ENCODE assay signal across 1 cellular context in the genomic region with DNA sequence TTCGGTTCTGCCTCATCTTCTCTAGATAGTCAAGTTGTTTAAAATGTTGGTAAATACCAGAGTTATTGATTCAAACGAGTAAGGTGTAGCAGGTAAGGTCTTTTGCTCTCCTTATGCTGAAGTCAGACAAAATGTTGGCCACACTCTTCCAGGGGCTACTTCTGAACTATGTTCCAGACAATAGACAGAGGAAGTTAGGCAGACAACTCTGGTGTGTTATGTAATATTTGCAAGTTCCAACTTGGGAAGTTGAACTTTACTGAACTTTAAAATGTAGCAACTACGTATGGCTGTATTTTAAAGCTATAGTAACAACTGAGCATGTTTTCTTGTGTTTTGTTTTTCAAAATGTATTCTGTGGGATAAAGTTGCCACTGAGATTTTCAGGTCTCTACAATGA.
TF ChIP-seq lines count a peak whose summit lies in the region.

No MANE protein-coding gene starts in this region.

TF ChIP-seq in WTC11, 78 proteins besides CTCF, POLR2A, EP300 and RAD21 (continued from another document):
- TF ChIP-seq, protein P1, sequence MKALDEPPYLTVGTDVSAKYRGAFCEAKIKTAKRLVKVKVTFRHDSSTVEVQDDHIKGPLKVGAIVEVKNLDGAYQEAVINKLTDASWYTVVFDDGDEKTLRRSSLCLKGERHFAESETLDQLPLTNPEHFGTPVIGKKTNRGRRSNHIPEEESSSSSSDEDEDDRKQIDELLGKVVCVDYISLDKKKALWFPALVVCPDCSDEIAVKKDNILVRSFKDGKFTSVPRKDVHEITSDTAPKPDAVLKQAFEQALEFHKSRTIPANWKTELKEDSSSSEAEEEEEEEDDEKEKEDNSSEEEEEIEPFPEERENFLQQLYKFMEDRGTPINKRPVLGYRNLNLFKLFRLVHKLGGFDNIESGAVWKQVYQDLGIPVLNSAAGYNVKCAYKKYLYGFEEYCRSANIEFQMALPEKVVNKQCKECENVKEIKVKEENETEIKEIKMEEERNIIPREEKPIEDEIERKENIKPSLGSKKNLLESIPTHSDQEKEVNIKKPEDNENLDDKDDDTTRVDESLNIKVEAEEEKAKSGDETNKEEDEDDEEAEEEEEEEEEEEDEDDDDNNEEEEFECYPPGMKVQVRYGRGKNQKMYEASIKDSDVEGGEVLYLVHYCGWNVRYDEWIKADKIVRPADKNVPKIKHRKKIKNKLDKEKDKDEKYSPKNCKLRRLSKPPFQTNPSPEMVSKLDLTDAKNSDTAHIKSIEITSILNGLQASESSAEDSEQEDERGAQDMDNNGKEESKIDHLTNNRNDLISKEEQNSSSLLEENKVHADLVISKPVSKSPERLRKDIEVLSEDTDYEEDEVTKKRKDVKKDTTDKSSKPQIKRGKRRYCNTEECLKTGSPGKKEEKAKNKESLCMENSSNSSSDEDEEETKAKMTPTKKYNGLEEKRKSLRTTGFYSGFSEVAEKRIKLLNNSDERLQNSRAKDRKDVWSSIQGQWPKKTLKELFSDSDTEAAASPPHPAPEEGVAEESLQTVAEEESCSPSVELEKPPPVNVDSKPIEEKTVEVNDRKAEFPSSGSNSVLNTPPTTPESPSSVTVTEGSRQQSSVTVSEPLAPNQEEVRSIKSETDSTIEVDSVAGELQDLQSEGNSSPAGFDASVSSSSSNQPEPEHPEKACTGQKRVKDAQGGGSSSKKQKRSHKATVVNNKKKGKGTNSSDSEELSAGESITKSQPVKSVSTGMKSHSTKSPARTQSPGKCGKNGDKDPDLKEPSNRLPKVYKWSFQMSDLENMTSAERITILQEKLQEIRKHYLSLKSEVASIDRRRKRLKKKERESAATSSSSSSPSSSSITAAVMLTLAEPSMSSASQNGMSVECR (CRISPR knock-in tag; IDR thresholded peaks at IDR 0.05; ENCODE audit: borderline replicate concordance), result no peak
- TF ChIP-seq CREM (CRISPR knock-in tag; IDR thresholded peaks at IDR 0.05), result no peak
- TF ChIP-seq, protein P2, sequence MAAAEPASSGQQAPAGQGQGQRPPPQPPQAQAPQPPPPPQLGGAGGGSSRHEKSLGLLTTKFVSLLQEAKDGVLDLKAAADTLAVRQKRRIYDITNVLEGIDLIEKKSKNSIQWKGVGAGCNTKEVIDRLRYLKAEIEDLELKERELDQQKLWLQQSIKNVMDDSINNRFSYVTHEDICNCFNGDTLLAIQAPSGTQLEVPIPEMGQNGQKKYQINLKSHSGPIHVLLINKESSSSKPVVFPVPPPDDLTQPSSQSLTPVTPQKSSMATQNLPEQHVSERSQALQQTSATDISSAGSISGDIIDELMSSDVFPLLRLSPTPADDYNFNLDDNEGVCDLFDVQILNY (CRISPR knock-in tag; IDR thresholded peaks at IDR 0.05), result no peak
- TF ChIP-seq CBFB (CRISPR knock-in tag; IDR thresholded peaks at IDR 0.05; ENCODE audit: low read depth), result no peak
- TF ChIP-seq, protein P3, sequence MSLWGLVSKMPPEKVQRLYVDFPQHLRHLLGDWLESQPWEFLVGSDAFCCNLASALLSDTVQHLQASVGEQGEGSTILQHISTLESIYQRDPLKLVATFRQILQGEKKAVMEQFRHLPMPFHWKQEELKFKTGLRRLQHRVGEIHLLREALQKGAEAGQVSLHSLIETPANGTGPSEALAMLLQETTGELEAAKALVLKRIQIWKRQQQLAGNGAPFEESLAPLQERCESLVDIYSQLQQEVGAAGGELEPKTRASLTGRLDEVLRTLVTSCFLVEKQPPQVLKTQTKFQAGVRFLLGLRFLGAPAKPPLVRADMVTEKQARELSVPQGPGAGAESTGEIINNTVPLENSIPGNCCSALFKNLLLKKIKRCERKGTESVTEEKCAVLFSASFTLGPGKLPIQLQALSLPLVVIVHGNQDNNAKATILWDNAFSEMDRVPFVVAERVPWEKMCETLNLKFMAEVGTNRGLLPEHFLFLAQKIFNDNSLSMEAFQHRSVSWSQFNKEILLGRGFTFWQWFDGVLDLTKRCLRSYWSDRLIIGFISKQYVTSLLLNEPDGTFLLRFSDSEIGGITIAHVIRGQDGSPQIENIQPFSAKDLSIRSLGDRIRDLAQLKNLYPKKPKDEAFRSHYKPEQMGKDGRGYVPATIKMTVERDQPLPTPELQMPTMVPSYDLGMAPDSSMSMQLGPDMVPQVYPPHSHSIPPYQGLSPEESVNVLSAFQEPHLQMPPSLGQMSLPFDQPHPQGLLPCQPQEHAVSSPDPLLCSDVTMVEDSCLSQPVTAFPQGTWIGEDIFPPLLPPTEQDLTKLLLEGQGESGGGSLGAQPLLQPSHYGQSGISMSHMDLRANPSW (CRISPR knock-in tag; conservative IDR thresholded peaks at IDR 0.05; ENCODE audit: low read depth), result no peak
- TF ChIP-seq, protein P4, sequence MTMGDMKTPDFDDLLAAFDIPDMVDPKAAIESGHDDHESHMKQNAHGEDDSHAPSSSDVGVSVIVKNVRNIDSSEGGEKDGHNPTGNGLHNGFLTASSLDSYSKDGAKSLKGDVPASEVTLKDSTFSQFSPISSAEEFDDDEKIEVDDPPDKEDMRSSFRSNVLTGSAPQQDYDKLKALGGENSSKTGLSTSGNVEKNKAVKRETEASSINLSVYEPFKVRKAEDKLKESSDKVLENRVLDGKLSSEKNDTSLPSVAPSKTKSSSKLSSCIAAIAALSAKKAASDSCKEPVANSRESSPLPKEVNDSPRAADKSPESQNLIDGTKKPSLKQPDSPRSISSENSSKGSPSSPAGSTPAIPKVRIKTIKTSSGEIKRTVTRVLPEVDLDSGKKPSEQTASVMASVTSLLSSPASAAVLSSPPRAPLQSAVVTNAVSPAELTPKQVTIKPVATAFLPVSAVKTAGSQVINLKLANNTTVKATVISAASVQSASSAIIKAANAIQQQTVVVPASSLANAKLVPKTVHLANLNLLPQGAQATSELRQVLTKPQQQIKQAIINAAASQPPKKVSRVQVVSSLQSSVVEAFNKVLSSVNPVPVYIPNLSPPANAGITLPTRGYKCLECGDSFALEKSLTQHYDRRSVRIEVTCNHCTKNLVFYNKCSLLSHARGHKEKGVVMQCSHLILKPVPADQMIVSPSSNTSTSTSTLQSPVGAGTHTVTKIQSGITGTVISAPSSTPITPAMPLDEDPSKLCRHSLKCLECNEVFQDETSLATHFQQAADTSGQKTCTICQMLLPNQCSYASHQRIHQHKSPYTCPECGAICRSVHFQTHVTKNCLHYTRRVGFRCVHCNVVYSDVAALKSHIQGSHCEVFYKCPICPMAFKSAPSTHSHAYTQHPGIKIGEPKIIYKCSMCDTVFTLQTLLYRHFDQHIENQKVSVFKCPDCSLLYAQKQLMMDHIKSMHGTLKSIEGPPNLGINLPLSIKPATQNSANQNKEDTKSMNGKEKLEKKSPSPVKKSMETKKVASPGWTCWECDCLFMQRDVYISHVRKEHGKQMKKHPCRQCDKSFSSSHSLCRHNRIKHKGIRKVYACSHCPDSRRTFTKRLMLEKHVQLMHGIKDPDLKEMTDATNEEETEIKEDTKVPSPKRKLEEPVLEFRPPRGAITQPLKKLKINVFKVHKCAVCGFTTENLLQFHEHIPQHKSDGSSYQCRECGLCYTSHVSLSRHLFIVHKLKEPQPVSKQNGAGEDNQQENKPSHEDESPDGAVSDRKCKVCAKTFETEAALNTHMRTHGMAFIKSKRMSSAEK (CRISPR knock-in tag; IDR thresholded peaks at IDR 0.05; ENCODE audit: borderline replicate concordance), result no peak
- no peak for TF ChIP-seq TEAD1 (CRISPR knock-in tag; IDR thresholded peaks at IDR 0.05)
- no peak for TF ChIP-seq HMGA2 (CRISPR knock-in tag; IDR thresholded peaks at IDR 0.05)
- no peak for TF ChIP-seq FOXP1 (CRISPR knock-in tag; IDR thresholded peaks at IDR 0.05; ENCODE audit: borderline replicate concordance)
- TF ChIP-seq, protein P5, sequence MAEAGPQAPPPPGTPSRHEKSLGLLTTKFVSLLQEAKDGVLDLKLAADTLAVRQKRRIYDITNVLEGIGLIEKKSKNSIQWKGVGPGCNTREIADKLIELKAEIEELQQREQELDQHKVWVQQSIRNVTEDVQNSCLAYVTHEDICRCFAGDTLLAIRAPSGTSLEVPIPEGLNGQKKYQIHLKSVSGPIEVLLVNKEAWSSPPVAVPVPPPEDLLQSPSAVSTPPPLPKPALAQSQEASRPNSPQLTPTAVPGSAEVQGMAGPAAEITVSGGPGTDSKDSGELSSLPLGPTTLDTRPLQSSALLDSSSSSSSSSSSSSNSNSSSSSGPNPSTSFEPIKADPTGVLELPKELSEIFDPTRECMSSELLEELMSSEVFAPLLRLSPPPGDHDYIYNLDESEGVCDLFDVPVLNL (CRISPR knock-in tag; IDR thresholded peaks at IDR 0.05; ENCODE audit: borderline replicate concordance, low read depth), result no peak
- TF ChIP-seq, protein P6, sequence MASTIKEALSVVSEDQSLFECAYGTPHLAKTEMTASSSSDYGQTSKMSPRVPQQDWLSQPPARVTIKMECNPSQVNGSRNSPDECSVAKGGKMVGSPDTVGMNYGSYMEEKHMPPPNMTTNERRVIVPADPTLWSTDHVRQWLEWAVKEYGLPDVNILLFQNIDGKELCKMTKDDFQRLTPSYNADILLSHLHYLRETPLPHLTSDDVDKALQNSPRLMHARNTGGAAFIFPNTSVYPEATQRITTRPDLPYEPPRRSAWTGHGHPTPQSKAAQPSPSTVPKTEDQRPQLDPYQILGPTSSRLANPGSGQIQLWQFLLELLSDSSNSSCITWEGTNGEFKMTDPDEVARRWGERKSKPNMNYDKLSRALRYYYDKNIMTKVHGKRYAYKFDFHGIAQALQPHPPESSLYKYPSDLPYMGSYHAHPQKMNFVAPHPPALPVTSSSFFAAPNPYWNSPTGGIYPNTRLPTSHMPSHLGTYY (CRISPR knock-in tag; IDR thresholded peaks at IDR 0.05), result no peak
- TF ChIP-seq ESRRA (CRISPR knock-in tag; IDR thresholded peaks at IDR 0.05; ENCODE audit: borderline replicate concordance), result no peak
